8 cellular contexts compared by ENCODE assay signal in genomic region chr17:74775409-74776043, GRCh38. TPM values are rescaled to one million over a fixed set of nuclear protein-coding genes. Genes with fewer than 3 reads are reported as not detected.
DNase-seq lines count a peak whose midpoint lies in the region; ATAC-seq and TF ChIP-seq lines count a peak whose summit lies in the region.

No MANE protein-coding gene starts in this region.

- H3K36me3 ChIP-seq in HAP-1 (replicated peaks) (peaks cover 39% of the 10 kb centered on the region), WERI-Rb-1 (peaks cover 63% of the 10 kb centered on the region)

- no peak for TF ChIP-seq CTCF in WERI-Rb-1 (IDR thresholded peaks at IDR 0.05; ENCODE audit: low read depth, low read length)

- H3K27me3 ChIP-seq in HAP-1 (ENCODE audit: low read depth): no peaks in the 10 kb centered on the region
- H3K27me3 ChIP-seq in WERI-Rb-1 (ENCODE audit: insufficient read depth, low read depth, severe bottlenecking): no peaks in the 10 kb centered on the region
- H3K27me3 ChIP-seq in right cardiac atrium (ENCODE audit: control insufficient read depth, insufficient read depth): no peaks in the 10 kb centered on the region

- ATAC-seq in right cardiac atrium: no peak
- ATAC-seq in HG03439 (IDR thresholded peaks at IDR 0.05; ENCODE audit: unreplicated experiment): no peak
- no peak for ATAC-seq in HG02763 (IDR thresholded peaks at IDR 0.05; ENCODE audit: unreplicated experiment)

- DNase-seq in HAP-1 (ENCODE audit: low spot score in 2 of 2): no peak
- DNase-seq in WERI-Rb-1: no peak
- no peak for DNase-seq in right cardiac atrium
- no peak for DNase-seq in NCI-H524 treated with DMSO at 0.1 percent for 48 hours (lab: John Stamatoyannopoulos, UW)
- DNase-seq in activated CD4-positive, alpha-beta T cell treated with anti-CD3 and anti-CD28 coated beads for 1 hour: no peak

- H3K9me3 ChIP-seq in HAP-1 (no peaks in the 10 kb centered on the region), WERI-Rb-1 (ENCODE audit: severe bottlenecking) (no peaks in the 10 kb centered on the region), right cardiac atrium (ENCODE audit: control insufficient read depth, low read length) (no peaks in the 10 kb centered on the region)

- H3K4me3 ChIP-seq in HAP-1 (peak overlapping the region; percentile 89), WERI-Rb-1 (ENCODE audit: low read depth, low read length) (peak overlapping the region; percentile 84), right cardiac atrium (ENCODE audit: low read length) (peak overlapping the region; percentile 67), skin epidermis (peak overlapping the region; percentile 72 to 96 (median 82))

- intact Hi-C loops in right cardiac atrium (cut with DNase I): no loop called here

- in situ Hi-C loops in HAP-1 (cut with MboI; ENCODE audit: low sequenced_read_pairs): loop anchor here (25.0 kb wide), 1 partner anchor 637 kb away; the partner anchor contains the start of gene GRB2

- H3K4me1 ChIP-seq in HAP-1: peaks cover 5% of the 10 kb centered on the region
- H3K4me1 ChIP-seq in right cardiac atrium (ENCODE audit: control insufficient read depth, insufficient read depth, low read length): peaks cover 5% of the 10 kb centered on the region

- WGBS in right cardiac atrium: 38% methylated on average over 12 of the region's 12 CpGs

- H3K27ac ChIP-seq in WERI-Rb-1: peak overlapping the region; percentile 77
- no peak overlapping the region for H3K27ac ChIP-seq in right cardiac atrium (ENCODE audit: low read length)
- H3K27ac ChIP-seq in skin epidermis: peak overlapping the region; percentile 16 to 93 (median 84)

RNA-seq across cellular contexts. Expression of gene NAT9, which starts 0.6 kb away (rescaled TPM):
- total RNA-seq in right cardiac atrium: 10 to 100 TPM; 21.7 to 31.1 (median 25.0) TPM
- 16.8 TPM for polyA plus RNA-seq in right cardiac atrium

RNA-seq across cellular contexts. Expression of gene NHERF1, which starts 27.1 kb away (rescaled TPM):
- 10 to 100 TPM in 2 of 4 donors, 1 to 10 TPM in 2; 6.1 to 11.6 (median 9.7) TPM for total RNA-seq in right cardiac atrium
- 7.2 TPM for polyA plus RNA-seq in right cardiac atrium

RNA-seq across cellular contexts. Expression of gene RAB37, which starts 38.5 kb away (rescaled TPM):
- 1 to 10 TPM; 1.1 to 3.4 (median 1.2) TPM for total RNA-seq in right cardiac atrium
- 1.5 TPM for polyA plus RNA-seq in right cardiac atrium
